Comparison of ENCODE assay signal across 3 cellular contexts in the genomic region with DNA sequence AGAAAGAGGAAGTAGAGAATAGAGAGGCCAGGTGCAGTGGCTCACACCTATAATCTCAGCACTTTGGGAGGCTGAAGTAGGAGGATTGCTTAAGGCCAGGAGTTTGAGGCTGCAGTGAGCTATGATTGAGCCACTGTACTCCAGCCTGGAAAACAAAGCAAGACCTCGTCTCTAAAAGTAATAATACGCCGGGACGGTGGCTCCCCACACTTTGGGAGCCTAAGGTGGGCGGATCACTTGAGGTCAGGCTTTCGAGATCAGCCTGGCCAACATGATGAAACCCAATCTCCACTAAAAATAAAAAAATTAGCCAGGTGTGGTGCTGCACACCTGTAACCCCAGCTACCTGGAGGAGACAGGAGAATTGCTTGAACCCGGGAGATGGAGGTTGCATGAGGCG. TPM values are rescaled to one million over a fixed set of nuclear protein-coding genes. Genes with fewer than 3 reads are reported as not detected.
"Had no signal": no experiment of that assay in that cellular context is flagged by ENCODE, and none has a peak within 500 bp of the region (broad histone marks: within the 10 kb centered on the region; RNA-seq: fewer than 3 reads in every experiment).

No MANE protein-coding gene starts in this region.

RNA-seq across cellular contexts. Expression of a gene that starts 26.2 kb away (rescaled TPM):
- total RNA-seq: LHCN-M2, M059J had no signal

RNA-seq across cellular contexts. Expression of a gene that starts 34.1 kb away (rescaled TPM):
- total RNA-seq: LHCN-M2, M059J, MCF 10A had no signal
